Comparison of ENCODE assay signal across 14 cellular contexts in the genomic region with DNA sequence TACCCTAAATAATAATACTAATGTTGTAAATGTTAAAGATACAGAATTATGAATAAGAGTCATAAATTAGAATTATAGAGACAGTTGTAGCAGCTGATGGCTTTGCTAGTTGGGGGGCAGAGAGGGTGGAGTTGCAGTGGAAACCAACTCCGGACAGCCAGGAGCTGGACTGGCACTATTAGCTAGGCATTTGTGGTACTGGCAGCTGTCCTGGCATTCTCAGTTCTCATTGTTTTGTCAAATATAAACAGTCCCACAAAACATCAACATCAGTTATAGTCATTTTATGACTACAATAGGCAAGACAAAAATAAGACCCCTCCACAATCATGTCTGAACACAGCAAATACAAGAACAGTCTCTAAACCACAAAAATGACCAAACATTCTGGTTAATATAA. TPM values are rescaled to one million over a fixed set of nuclear protein-coding genes. Genes with fewer than 3 reads are reported as not detected.
DNase-seq lines count a peak whose midpoint lies in the region; ATAC-seq and TF ChIP-seq lines count a peak whose summit lies in the region.
"Had no signal": no experiment of that assay in that cellular context is flagged by ENCODE, and none has a peak within 500 bp of the region (broad histone marks: within the 10 kb centered on the region; RNA-seq: fewer than 3 reads in every experiment).

No MANE protein-coding gene starts in this region.

- H3K36me3 Mint-ChIP-seq in natural killer cell (no peaks in the 10 kb centered on the region), T-cell (no peaks in the 10 kb centered on the region)
- no peaks in the 10 kb centered on the region for H3K36me3 Mint-ChIP-seq in natural killer cell treated with Interleukin-12 subunit alpha and Interleukin-12 subunit beta and Interleukin-15 and Interleukin-18, amount 100 ng/mL, for 72 hours
- H3K36me3 Mint-ChIP-seq in naive thymus-derived CD8-positive, alpha-beta T cell = no peaks in the 10 kb centered on the region

- peak overlapping the region; percentile 13 to 93 for H3K27ac Mint-ChIP-seq in natural killer cell
- H3K27ac Mint-ChIP-seq in natural killer cell treated with Interleukin-12 subunit alpha and Interleukin-12 subunit beta and Interleukin-15 and Interleukin-18, amount 100 ng/mL, for 72 hours = peak overlapping the region in 1 of 2 donors; percentile 23
- H3K27ac Mint-ChIP-seq in T-cell = peak overlapping the region; percentile 77 to 99
- peak overlapping the region in 8 of 10 donors; percentile 28 to 98 (median 96) for H3K27ac Mint-ChIP-seq in naive thymus-derived CD8-positive, alpha-beta T cell

- no peak for ATAC-seq in natural killer cell
- ATAC-seq in natural killer cell treated with Interleukin-12 subunit alpha and Interleukin-12 subunit beta and Interleukin-15 and Interleukin-18, amount 100 ng/mL, for 72 hours = no peak
- no peak for ATAC-seq in T-cell (replicated peaks in 1 of 4)
- no peak for ATAC-seq in naive thymus-derived CD8-positive, alpha-beta T cell
- no peak for ATAC-seq in GM19455 (IDR thresholded peaks at IDR 0.05; ENCODE audit: unreplicated experiment)
- ATAC-seq in GM18867 (IDR thresholded peaks at IDR 0.05; ENCODE audit: unreplicated experiment) = no peak

- no peak for TF ChIP-seq CTCF in natural killer cell (IDR thresholded peaks at IDR 0.05)

- intact Hi-C loops in natural killer cell (cut with micrococcal nuclease) = loop anchor here (5.0 to 10.0 kb wide), 4 partner anchors 363 to 1303 kb away; a partner anchor contains a TSS

- H3K27me3 Mint-ChIP-seq in natural killer cell (ENCODE audit: low read depth in 2 of 2) (peaks cover 0 to 2% of the 10 kb centered on the region in 2 donors), T-cell (no peaks in the 10 kb centered on the region)
- no peaks in the 10 kb centered on the region for H3K27me3 Mint-ChIP-seq in natural killer cell treated with Interleukin-12 subunit alpha and Interleukin-12 subunit beta and Interleukin-15 and Interleukin-18, amount 100 ng/mL, for 72 hours
- no peaks in the 10 kb centered on the region for H3K27me3 Mint-ChIP-seq in naive thymus-derived CD8-positive, alpha-beta T cell

- no peaks in the 10 kb centered on the region for H3K9me3 Mint-ChIP-seq in natural killer cell
- no peaks in the 10 kb centered on the region for H3K9me3 Mint-ChIP-seq in natural killer cell treated with Interleukin-12 subunit alpha and Interleukin-12 subunit beta and Interleukin-15 and Interleukin-18, amount 100 ng/mL, for 72 hours
- H3K9me3 Mint-ChIP-seq in T-cell = no peaks in the 10 kb centered on the region
- H3K9me3 Mint-ChIP-seq in naive thymus-derived CD8-positive, alpha-beta T cell = peaks cover 0 to 2% (median 0%) of the 10 kb centered on the region in 9 donors

- POLR2A ChIA-PET in T-cell (lab: Charles Lee) = interaction anchor here in 1 of 2 donors (0.6 kb wide), 1 partner anchor 366 kb away, joined by 3 read pairs; no protein-coding TSS in a partner anchor
- POLR2A ChIA-PET in naive thymus-derived CD8-positive, alpha-beta T cell (lab: Charles Lee) = no interaction called here

- H3K4me1 Mint-ChIP-seq in natural killer cell = peaks cover 16 to 17% of the 10 kb centered on the region in 2 donors
- H3K4me1 Mint-ChIP-seq in natural killer cell treated with Interleukin-12 subunit alpha and Interleukin-12 subunit beta and Interleukin-15 and Interleukin-18, amount 100 ng/mL, for 72 hours (ENCODE audit: low read depth in 2 of 2) = peaks cover 10 to 11% of the 10 kb centered on the region in 2 donors
- H3K4me1 Mint-ChIP-seq in T-cell = peaks cover 21 to 29% (median 26%) of the 10 kb centered on the region in 3 donors
- H3K4me1 Mint-ChIP-seq in naive thymus-derived CD8-positive, alpha-beta T cell = peaks cover 11 to 25% (median 22%) of the 10 kb centered on the region in 4 donors

- CTCF ChIA-PET in T-cell (lab: Charles Lee) = no interaction called here

- H3K4me3 Mint-ChIP-seq in natural killer cell = peak overlapping the region; percentile 2
- H3K4me3 Mint-ChIP-seq in natural killer cell treated with Interleukin-12 subunit alpha and Interleukin-12 subunit beta and Interleukin-15 and Interleukin-18, amount 100 ng/mL, for 72 hours = no peak overlapping the region
- no peak overlapping the region for H3K4me3 Mint-ChIP-seq in T-cell
- peak overlapping the region in 4 of 10 donors; percentile 16 to 91 (median 22) for H3K4me3 Mint-ChIP-seq in naive thymus-derived CD8-positive, alpha-beta T cell

- DNase-seq in natural killer cell = no peak
- DNase-seq in natural killer cell treated with Interleukin-12 subunit alpha and Interleukin-12 subunit beta and Interleukin-15 and Interleukin-18, amount 100 ng/mL, for 72 hours (ENCODE audit: low spot score) = no peak
- no peak for DNase-seq in T-cell
- no peak for DNase-seq in naive thymus-derived CD8-positive, alpha-beta T cell
- DNase-seq in DMS79 treated with DMSO at 0.1 percent for 48 hours (lab: John Stamatoyannopoulos, UW) = no peak
- DNase-seq: H7; IMR-90; NCI-H187; NCI-H69; NK-92 treated with Interleukin-12 subunit alpha and Interleukin-12 subunit beta, amount 100 ng/mL, for 24 hours; OCI-M1; SIG-M5 had no signal

RNA-seq across cellular contexts. Expression of a gene that starts 2.8 kb away (rescaled TPM):
- total RNA-seq in natural killer cell (10 to 100 TPM; 34.2 to 46.8 (median 34.9) TPM), T-cell (10 to 100 TPM; 20.4 to 30.1 (median 22.1) TPM)
- total RNA-seq in natural killer cell treated with Interleukin-12 subunit alpha and Interleukin-12 subunit beta and Interleukin-15 and Interleukin-18, amount 100 ng/mL, for 72 hours = 10 to 100 TPM; 11.5 to 14.1 TPM
- total RNA-seq in naive thymus-derived CD8-positive, alpha-beta T cell = 10 to 100 TPM; 13.6 to 25.1 TPM
- polyA plus RNA-seq in naive thymus-derived CD8-positive, alpha-beta T cell = 1 to 10 TPM; 4.6 to 5.0 (median 4.9) TPM
